In the genomic region with DNA sequence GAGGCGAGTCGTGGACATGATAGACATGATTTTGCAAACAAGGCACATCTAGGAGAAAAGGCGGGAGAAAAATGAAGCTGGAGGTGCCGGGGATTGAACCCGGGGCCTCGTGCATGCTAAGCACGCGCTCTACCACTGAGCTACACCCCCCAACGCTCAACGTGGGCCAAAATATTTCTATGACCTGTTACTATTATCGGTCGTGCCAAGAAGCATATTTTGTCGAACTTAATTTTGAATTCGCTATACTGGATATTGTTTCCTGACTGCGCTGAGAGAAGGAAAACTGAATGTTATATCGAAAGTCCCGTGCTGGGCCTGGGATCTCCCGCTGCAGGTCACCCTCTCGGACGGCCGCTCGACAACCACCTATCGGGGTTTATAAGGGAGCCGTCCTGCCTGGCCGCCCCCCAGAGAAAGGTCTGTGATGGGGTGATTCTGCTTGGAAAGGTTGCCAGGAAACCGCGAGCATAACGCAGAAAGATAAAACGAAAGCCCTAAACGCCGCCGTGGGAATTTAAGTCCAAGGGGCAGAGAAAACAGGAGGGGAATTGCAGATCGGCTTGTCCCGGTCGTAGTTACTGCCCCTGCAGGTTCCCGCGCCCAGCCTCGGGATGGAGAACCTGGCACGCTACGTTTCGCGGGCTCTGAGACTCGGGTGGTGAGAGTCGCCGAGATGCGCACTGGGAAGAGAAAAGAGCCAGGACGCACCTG, we compare ENCODE assay signal across 1 cellular context.
TF ChIP-seq lines count a peak whose summit lies in the region.

No MANE protein-coding gene starts in this region.

TF ChIP-seq in WTC11, 78 proteins besides CTCF, POLR2A, EP300 and RAD21 (continued from another document and continues in another):
- TF ChIP-seq HMGXB4 (CRISPR knock-in tag; IDR thresholded peaks at IDR 0.05) (peak; percentile 96), ZNF232 (CRISPR knock-in tag; IDR thresholded peaks at IDR 0.05) (no peak; the same call in 1 of the 2 replicates), ZNF423 (CRISPR knock-in tag; IDR thresholded peaks at IDR 0.05) (no peak), NFYB (CRISPR knock-in tag; conservative IDR thresholded peaks at IDR 0.05; ENCODE audit: low read depth) (no peak), CREM (CRISPR knock-in tag; IDR thresholded peaks at IDR 0.05) (peak; percentile 45; the same call in 1 of the 2 replicates), TEAD1 (CRISPR knock-in tag; IDR thresholded peaks at IDR 0.05) (no peak; the same call in 1 of the 2 replicates), AFF4 (CRISPR knock-in tag; IDR thresholded peaks at IDR 0.05; ENCODE audit: borderline replicate concordance) (no peak), ZNF671 (CRISPR knock-in tag; IDR thresholded peaks at IDR 0.05) (no peak), ZBTB21 (CRISPR knock-in tag; IDR thresholded peaks at IDR 0.05; ENCODE audit: borderline replicate concordance) (no peak), ATF3 (CRISPR knock-in tag; conservative IDR thresholded peaks at IDR 0.05) (no peak), CREB1 (CRISPR knock-in tag; IDR thresholded peaks at IDR 0.05) (no peak), TCF7 (CRISPR knock-in tag; IDR thresholded peaks at IDR 0.05; ENCODE audit: low read depth) (no peak), NFE2L1 (CRISPR knock-in tag; IDR thresholded peaks at IDR 0.05) (0 out of 2 replicates have a peak, but pooled peaks have one; percentile 26), E2F4 (CRISPR knock-in tag; IDR thresholded peaks at IDR 0.05; ENCODE audit: borderline replicate concordance, low read depth) (peak; percentile 81; the same call in 1 of the 2 replicates), USF2 (CRISPR knock-in tag; IDR thresholded peaks at IDR 0.05) (no peak), GTF2I (CRISPR knock-in tag; conservative IDR thresholded peaks at IDR 0.05) (no peak), ZSCAN18 (CRISPR knock-in tag; IDR thresholded peaks at IDR 0.05) (no peak), E2F1 (CRISPR knock-in tag; IDR thresholded peaks at IDR 0.05) (no peak), ZNF317 (CRISPR knock-in tag; IDR thresholded peaks at IDR 0.05; ENCODE audit: borderline replicate concordance, low read depth) (no peak), TP53 (CRISPR knock-in tag; IDR thresholded peaks at IDR 0.05) (no peak), NR2C2 (CRISPR knock-in tag; IDR thresholded peaks at IDR 0.05) (no peak), PRRX2 (CRISPR knock-in tag; IDR thresholded peaks at IDR 0.05) (no peak), MYBL2 (CRISPR knock-in tag; IDR thresholded peaks at IDR 0.05) (no peak), EMX1 (CRISPR knock-in tag; IDR thresholded peaks at IDR 0.05) (no peak), RORB (CRISPR knock-in tag; IDR thresholded peaks at IDR 0.05) (no peak), MLX (CRISPR knock-in tag; IDR thresholded peaks at IDR 0.05) (no peak), SMAD3 (CRISPR knock-in tag; IDR thresholded peaks at IDR 0.05; ENCODE audit: borderline replicate concordance) (no peak)
- TF ChIP-seq, protein P1, sequence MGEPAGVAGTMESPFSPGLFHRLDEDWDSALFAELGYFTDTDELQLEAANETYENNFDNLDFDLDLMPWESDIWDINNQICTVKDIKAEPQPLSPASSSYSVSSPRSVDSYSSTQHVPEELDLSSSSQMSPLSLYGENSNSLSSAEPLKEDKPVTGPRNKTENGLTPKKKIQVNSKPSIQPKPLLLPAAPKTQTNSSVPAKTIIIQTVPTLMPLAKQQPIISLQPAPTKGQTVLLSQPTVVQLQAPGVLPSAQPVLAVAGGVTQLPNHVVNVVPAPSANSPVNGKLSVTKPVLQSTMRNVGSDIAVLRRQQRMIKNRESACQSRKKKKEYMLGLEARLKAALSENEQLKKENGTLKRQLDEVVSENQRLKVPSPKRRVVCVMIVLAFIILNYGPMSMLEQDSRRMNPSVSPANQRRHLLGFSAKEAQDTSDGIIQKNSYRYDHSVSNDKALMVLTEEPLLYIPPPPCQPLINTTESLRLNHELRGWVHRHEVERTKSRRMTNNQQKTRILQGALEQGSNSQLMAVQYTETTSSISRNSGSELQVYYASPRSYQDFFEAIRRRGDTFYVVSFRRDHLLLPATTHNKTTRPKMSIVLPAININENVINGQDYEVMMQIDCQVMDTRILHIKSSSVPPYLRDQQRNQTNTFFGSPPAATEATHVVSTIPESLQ (CRISPR knock-in tag; IDR thresholded peaks at IDR 0.05): no peak
- TF ChIP-seq, protein P2, sequence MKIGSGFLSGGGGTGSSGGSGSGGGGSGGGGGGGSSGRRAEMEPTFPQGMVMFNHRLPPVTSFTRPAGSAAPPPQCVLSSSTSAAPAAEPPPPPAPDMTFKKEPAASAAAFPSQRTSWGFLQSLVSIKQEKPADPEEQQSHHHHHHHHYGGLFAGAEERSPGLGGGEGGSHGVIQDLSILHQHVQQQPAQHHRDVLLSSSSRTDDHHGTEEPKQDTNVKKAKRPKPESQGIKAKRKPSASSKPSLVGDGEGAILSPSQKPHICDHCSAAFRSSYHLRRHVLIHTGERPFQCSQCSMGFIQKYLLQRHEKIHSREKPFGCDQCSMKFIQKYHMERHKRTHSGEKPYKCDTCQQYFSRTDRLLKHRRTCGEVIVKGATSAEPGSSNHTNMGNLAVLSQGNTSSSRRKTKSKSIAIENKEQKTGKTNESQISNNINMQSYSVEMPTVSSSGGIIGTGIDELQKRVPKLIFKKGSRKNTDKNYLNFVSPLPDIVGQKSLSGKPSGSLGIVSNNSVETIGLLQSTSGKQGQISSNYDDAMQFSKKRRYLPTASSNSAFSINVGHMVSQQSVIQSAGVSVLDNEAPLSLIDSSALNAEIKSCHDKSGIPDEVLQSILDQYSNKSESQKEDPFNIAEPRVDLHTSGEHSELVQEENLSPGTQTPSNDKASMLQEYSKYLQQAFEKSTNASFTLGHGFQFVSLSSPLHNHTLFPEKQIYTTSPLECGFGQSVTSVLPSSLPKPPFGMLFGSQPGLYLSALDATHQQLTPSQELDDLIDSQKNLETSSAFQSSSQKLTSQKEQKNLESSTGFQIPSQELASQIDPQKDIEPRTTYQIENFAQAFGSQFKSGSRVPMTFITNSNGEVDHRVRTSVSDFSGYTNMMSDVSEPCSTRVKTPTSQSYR (CRISPR knock-in tag; IDR thresholded peaks at IDR 0.05): 0 out of 2 replicates have a peak, but pooled peaks have one; percentile 28
- TF ChIP-seq, protein P3, sequence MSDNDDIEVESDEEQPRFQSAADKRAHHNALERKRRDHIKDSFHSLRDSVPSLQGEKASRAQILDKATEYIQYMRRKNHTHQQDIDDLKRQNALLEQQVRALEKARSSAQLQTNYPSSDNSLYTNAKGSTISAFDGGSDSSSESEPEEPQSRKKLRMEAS (CRISPR knock-in tag; IDR thresholded peaks at IDR 0.05): peak; percentile 78
- TF ChIP-seq, protein P4, sequence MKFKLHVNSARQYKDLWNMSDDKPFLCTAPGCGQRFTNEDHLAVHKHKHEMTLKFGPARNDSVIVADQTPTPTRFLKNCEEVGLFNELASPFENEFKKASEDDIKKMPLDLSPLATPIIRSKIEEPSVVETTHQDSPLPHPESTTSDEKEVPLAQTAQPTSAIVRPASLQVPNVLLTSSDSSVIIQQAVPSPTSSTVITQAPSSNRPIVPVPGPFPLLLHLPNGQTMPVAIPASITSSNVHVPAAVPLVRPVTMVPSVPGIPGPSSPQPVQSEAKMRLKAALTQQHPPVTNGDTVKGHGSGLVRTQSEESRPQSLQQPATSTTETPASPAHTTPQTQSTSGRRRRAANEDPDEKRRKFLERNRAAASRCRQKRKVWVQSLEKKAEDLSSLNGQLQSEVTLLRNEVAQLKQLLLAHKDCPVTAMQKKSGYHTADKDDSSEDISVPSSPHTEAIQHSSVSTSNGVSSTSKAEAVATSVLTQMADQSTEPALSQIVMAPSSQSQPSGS (CRISPR knock-in tag; IDR thresholded peaks at IDR 0.05; ENCODE audit: borderline replicate concordance, low read depth): no peak
- TF ChIP-seq, protein P5, sequence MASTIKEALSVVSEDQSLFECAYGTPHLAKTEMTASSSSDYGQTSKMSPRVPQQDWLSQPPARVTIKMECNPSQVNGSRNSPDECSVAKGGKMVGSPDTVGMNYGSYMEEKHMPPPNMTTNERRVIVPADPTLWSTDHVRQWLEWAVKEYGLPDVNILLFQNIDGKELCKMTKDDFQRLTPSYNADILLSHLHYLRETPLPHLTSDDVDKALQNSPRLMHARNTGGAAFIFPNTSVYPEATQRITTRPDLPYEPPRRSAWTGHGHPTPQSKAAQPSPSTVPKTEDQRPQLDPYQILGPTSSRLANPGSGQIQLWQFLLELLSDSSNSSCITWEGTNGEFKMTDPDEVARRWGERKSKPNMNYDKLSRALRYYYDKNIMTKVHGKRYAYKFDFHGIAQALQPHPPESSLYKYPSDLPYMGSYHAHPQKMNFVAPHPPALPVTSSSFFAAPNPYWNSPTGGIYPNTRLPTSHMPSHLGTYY (CRISPR knock-in tag; IDR thresholded peaks at IDR 0.05): no peak
